14 cellular contexts compared by ENCODE assay signal in genomic region chr20:50563133-50563944, GRCh38. TPM values are rescaled to one million over a fixed set of nuclear protein-coding genes. Genes with fewer than 3 reads are reported as not detected.
A peak's percentile ranks its signal among the peaks of the same experiment; 100 is the strongest.
DNase-seq lines count a peak whose midpoint lies in the region; FAIRE-seq and TF ChIP-seq lines count a peak whose summit lies in the region.
"Had no signal": no experiment of that assay in that cellular context is flagged by ENCODE, and none has a peak within 500 bp of the region (broad histone marks: within the 10 kb centered on the region; RNA-seq: fewer than 3 reads in every experiment).

No MANE protein-coding gene starts in this region.

- intact Hi-C loops in activated T-helper 1 cell treated with anti-CD3 and anti-CD28 coated beads, Interleukin-12 subunit alpha, Interleukin-12 subunit beta, Interleukin-2, Interleukin-4 antibody, amounts not matched to agents 30 ng/mL and 10 ng/mL and 1 ng/mL, durations not matched to agents 14 hours and 24 hours and 36 hours (cut with micrococcal nuclease) = loop anchor here (5.0 kb wide), 1 partner anchor 451 kb away; the partner anchor contains the start of gene UBE2V1
- intact Hi-C loops in transverse colon (cut with DNase I; ENCODE audit: low total_unique reads) = no loop called here

- peak; percentile 31 to 42 for DNase-seq in NCI-H2081 (lab: John Stamatoyannopoulos, UW)
- no peak for DNase-seq in NCI-H2081 treated with DMSO at 0.1 percent for 48 hours (lab: John Stamatoyannopoulos, UW)
- DNase-seq in HTR-8/SVneo (ENCODE audit: insufficient read length, low spot score) = no peak
- no peak for DNase-seq in activated T-helper 1 cell treated with anti-CD3 and anti-CD28 coated beads, Interleukin-12 subunit alpha, Interleukin-12 subunit beta, Interleukin-2, Interleukin-4 antibody, amounts not matched to agents 30 ng/mL and 10 ng/mL and 1 ng/mL, durations not matched to agents 14 hours and 24 hours and 36 hours (ENCODE audit: low spot score)
- no peak for DNase-seq in mesothelial cell of epicardium (ENCODE audit: low spot score in 2 of 2, unreplicated experiment in 2 of 2)
- no peak for DNase-seq in DMS 273 (lab: John Stamatoyannopoulos, UW; ENCODE audit: unreplicated experiment)
- DNase-seq in SKM-1 (lab: John Stamatoyannopoulos, UW; ENCODE audit: unreplicated experiment) = no peak
- DNase-seq in transverse colon = no peak
- DNase-seq: activated CD4-positive, alpha-beta T cell treated with anti-CD3 and anti-CD28 coated beads, Interleukin-2, amount 50 U/mL, for 48 hours; NCI-H446; small intestine had no signal

- H3K4me1 Mint-ChIP-seq in activated T-helper 1 cell treated with anti-CD3 and anti-CD28 coated beads, Interleukin-12 subunit alpha, Interleukin-12 subunit beta, Interleukin-2, Interleukin-4 antibody, amounts not matched to agents 30 ng/mL and 10 ng/mL and 1 ng/mL, durations not matched to agents 14 hours and 24 hours and 36 hours (ENCODE audit: low read depth) = peaks cover 72% of the 10 kb centered on the region
- peaks cover 31% of the 10 kb centered on the region for H3K4me1 Mint-ChIP-seq in mesothelial cell of epicardium

- FAIRE-seq in HTR-8/SVneo (lab: Jason Lieb, UNC) = peak; percentile 94
- FAIRE-seq: A549, small intestine had no signal

- H3K27ac ChIP-seq in transverse colon = no peak overlapping the region
- H3K27ac ChIP-seq: epithelial cell of prostate had no signal

- H3K27ac Mint-ChIP-seq in activated T-helper 1 cell treated with anti-CD3 and anti-CD28 coated beads, Interleukin-12 subunit alpha, Interleukin-12 subunit beta, Interleukin-2, Interleukin-4 antibody, amounts not matched to agents 30 ng/mL and 10 ng/mL and 1 ng/mL, durations not matched to agents 14 hours and 24 hours and 36 hours = peak overlapping the region; percentile 75
- peak overlapping the region; percentile 47 for H3K27ac Mint-ChIP-seq in mesothelial cell of epicardium

- H3K4me3 Mint-ChIP-seq in activated T-helper 1 cell treated with anti-CD3 and anti-CD28 coated beads, Interleukin-12 subunit alpha, Interleukin-12 subunit beta, Interleukin-2, Interleukin-4 antibody, amounts not matched to agents 30 ng/mL and 10 ng/mL and 1 ng/mL, durations not matched to agents 14 hours and 24 hours and 36 hours = peak overlapping the region; percentile 21
- no peak overlapping the region for H3K4me3 Mint-ChIP-seq in mesothelial cell of epicardium

- TF ChIP-seq CTCF in mesothelial cell of epicardium (IDR thresholded peaks at IDR 0.05; ENCODE audit: unreplicated experiment) (no peak), transverse colon (IDR thresholded peaks at IDR 0.05) (no peak)

- no peak for TF ChIP-seq POLR2A in transverse colon (IDR thresholded peaks at IDR 0.05)

- TF ChIP-seq EP300 in transverse colon (IDR thresholded peaks at IDR 0.05; ENCODE audit: low read depth) = no peak

- in situ Hi-C loops in transverse colon (cut with MboI; ENCODE audit: low pct_ligation_motif_present in 1 of 4, low pct_unique_long_range_greater_than_20kb in 1 of 4, low sequenced_read_pairs in 3 of 4) = no loop called here

- H3K27me3 ChIP-seq in transverse colon = no peaks in the 10 kb centered on the region

- peaks cover 9 to 28% (median 14%) of the 10 kb centered on the region in 4 donors for H3K4me1 ChIP-seq in transverse colon

- peaks cover 0 to 17% (median 3%) of the 10 kb centered on the region in 4 donors for H3K36me3 ChIP-seq in transverse colon

- no peaks in the 10 kb centered on the region for H3K27me3 Mint-ChIP-seq in activated T-helper 1 cell treated with anti-CD3 and anti-CD28 coated beads, Interleukin-12 subunit alpha, Interleukin-12 subunit beta, Interleukin-2, Interleukin-4 antibody, amounts not matched to agents 30 ng/mL and 10 ng/mL and 1 ng/mL, durations not matched to agents 14 hours and 24 hours and 36 hours (ENCODE audit: insufficient read depth)
- H3K27me3 Mint-ChIP-seq in mesothelial cell of epicardium (ENCODE audit: low read depth) = no peaks in the 10 kb centered on the region
- H3K27me3 Mint-ChIP-seq: IgD-negative memory B cell had no signal

- peaks cover 68% of the 10 kb centered on the region for H3K36me3 Mint-ChIP-seq in activated T-helper 1 cell treated with anti-CD3 and anti-CD28 coated beads, Interleukin-12 subunit alpha, Interleukin-12 subunit beta, Interleukin-2, Interleukin-4 antibody, amounts not matched to agents 30 ng/mL and 10 ng/mL and 1 ng/mL, durations not matched to agents 14 hours and 24 hours and 36 hours (ENCODE audit: low read depth)
- H3K36me3 Mint-ChIP-seq in mesothelial cell of epicardium = peaks cover 12% of the 10 kb centered on the region

- no peaks in the 10 kb centered on the region for H3K9me3 ChIP-seq in transverse colon
- H3K9me3 ChIP-seq: A549 had no signal

- H3K4me3 ChIP-seq in transverse colon = no peak overlapping the region
- H3K4me3 ChIP-seq: A549 had no signal

- WGBS in transverse colon (ENCODE audit: low coverage in 1 of 2), 2 donors = 92 to 97% methylated on average over 3 of the region's 3 CpGs

- no peaks in the 10 kb centered on the region for H3K9me3 Mint-ChIP-seq in activated T-helper 1 cell treated with anti-CD3 and anti-CD28 coated beads, Interleukin-12 subunit alpha, Interleukin-12 subunit beta, Interleukin-2, Interleukin-4 antibody, amounts not matched to agents 30 ng/mL and 10 ng/mL and 1 ng/mL, durations not matched to agents 14 hours and 24 hours and 36 hours
- H3K9me3 Mint-ChIP-seq in mesothelial cell of epicardium = no peaks in the 10 kb centered on the region
- H3K9me3 Mint-ChIP-seq: IgD-negative memory B cell had no signal

RNA-seq across cellular contexts. Expression of gene PTPN1, which starts 53.2 kb away (rescaled TPM):
- total RNA-seq in activated T-helper 1 cell treated with anti-CD3 and anti-CD28 coated beads, Interleukin-12 subunit alpha, Interleukin-12 subunit beta, Interleukin-2, Interleukin-4 antibody, amounts not matched to agents 30 ng/mL and 10 ng/mL and 1 ng/mL, durations not matched to agents 14 hours and 24 hours and 36 hours = 60.0 and 60.5 TPM in 2 replicates
- total RNA-seq in mesothelial cell of epicardium = 26.2 to 27.7 TPM (median 27.3 TPM) in 3 replicates
- 10 to 100 TPM; 19.3 to 34.8 (median 28.8) TPM for total RNA-seq in transverse colon

Comparison
In these comparisons a context has a peak if more than half of its experiments do, and no peak if none do; other contexts are left out.
1. DNase-seq: peak in NCI-H2081 (2 of 2); none in NCI-H2081 treated with DMSO at 0.1 percent for 48 hours (single experiment), HTR-8/SVneo (single experiment), activated T-helper 1 cell treated with anti-CD3 and anti-CD28 coated beads, Interleukin-12 subunit alpha, Interleukin-12 subunit beta, Interleukin-2, Interleukin-4 antibody, amounts not matched to agents 30 ng/mL and 10 ng/mL and 1 ng/mL, durations not matched to agents 14 hours and 24 hours and 36 hours (single experiment), mesothelial cell of epicardium (0 of 2), DMS 273 (single experiment), SKM-1 (single experiment) and transverse colon (single experiment).